ENCODE assay signal across 8 cellular contexts in the genomic region with DNA sequence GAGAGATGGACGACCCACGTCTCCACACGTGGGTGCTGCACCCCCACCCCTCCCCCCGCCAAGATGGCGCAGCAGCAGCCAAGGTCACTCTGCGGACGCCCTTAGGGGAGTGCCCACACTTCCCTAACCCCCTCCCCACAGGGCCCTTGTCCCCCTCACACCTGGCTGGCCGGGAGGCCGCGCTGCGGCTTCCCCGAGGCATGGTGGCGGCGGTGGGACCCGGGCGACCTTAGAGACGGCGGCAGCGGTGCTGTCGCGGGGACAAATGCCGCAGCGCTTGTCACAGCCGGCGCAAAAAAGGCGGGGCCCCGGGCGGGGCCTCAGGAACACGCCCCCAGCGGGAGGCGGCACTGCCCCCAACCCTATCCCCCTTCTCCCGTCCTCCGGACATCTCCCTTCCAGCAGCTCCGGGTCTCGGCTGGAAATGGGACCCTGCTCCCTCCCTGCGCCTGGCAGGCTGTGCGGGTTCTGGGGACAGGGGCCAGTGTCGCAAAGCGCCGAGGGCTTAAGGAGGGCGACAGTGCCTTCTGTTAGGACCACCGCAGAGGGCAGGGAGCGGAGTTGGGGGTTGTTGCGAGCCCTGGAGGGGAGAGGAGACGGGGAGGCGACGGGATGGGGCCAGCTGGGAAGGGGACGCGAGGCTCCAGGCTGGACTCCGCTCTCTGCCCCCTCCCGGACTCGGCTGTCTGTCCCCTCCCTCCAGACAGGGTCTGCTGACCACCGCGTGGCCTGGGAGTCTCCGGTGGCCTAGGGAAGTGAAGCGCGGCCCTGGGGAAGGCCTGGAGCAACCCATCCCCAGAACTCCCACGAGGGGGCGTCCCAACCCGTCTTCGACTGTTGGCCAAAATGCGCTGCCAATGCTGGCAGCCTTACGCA. TPM values are rescaled to one million over a fixed set of nuclear protein-coding genes. Genes with fewer than 3 reads are reported as not detected.
A peak's percentile ranks its signal among the peaks of the same experiment; 100 is the strongest.
DNase-seq lines count a peak whose midpoint lies in the region; ATAC-seq and TF ChIP-seq lines count a peak whose summit lies in the region.

A gene (minus strand): TSS at position 300 of the 876 bp plus-strand sequence. CDS start 98 bp downstream, at position 202.

- peak; percentile 89 for DNase-seq in NCI-H69 (lab: John Stamatoyannopoulos, UW)
- DNase-seq in activated CD4-positive, alpha-beta T cell treated with anti-CD3 and anti-CD28 coated beads, Interleukin-2, amount 50 U/mL, for 48 hours, result peak; percentile 78 to 86
- DNase-seq in ecto neural progenitor cell (ENCODE audit: low spot score), result peak; percentile 92
- DNase-seq in lung (ENCODE audit: low spot score), result peak; percentile 81
- DNase-seq in stimulated activated CD4-positive, alpha-beta T cell treated with anti-CD3 and anti-CD28 coated beads, TNF-alpha, amount 100 ng/mL, for 1 hour (ENCODE audit: low read depth in 3 of 3, low spot score in 1 of 3), result peak in 2 of 3 donors; percentile 50 to 70

- no peaks in the 10 kb centered on the region for H3K27me3 ChIP-seq in lung (ENCODE audit: control insufficient read depth, insufficient read depth)

- H3K27ac ChIP-seq in lung (ENCODE audit: low read depth in 1 of 2, low read length in 1 of 2), result peak within 1 kb of the TSS; percentile 78 to 89

- WGBS in lung, 2 donors, result 0 to 1% methylated on average over 62 to 63 of the region's 63 CpGs

- no peaks in the 10 kb centered on the region for H3K9me3 ChIP-seq in ES-I3 (ENCODE audit: control insufficient read depth, insufficient read depth, low read length)
- H3K9me3 ChIP-seq in lung (ENCODE audit: control insufficient read depth in 2 of 2, insufficient read depth in 1 of 2, low read length in 1 of 2), result no peaks in the 10 kb centered on the region

- H3K4me3 ChIP-seq in lung, result peak within 1 kb of the TSS; percentile 65

- peaks cover 6% of the 10 kb centered on the region for H3K36me3 ChIP-seq in ES-I3 (ENCODE audit: insufficient read depth, low read length)
- peaks cover 0 to 3% of the 10 kb centered on the region in 2 donors for H3K36me3 ChIP-seq in lung (ENCODE audit: control insufficient read depth in 2 of 2, insufficient read depth in 2 of 2, low read length in 2 of 2)

- peak within 1 kb of the TSS; percentile 83 for H3K9ac ChIP-seq in ES-I3 (ENCODE audit: low read depth, low read length)

- ATAC-seq in HG02852 (IDR thresholded peaks at IDR 0.05; ENCODE audit: unreplicated experiment) (peak; percentile 41), lung (ENCODE audit: insufficient read depth, low FRiP score) (peak; percentile 81), HG02970 (IDR thresholded peaks at IDR 0.05; ENCODE audit: low FRiP score, unreplicated experiment) (no peak)

- TF ChIP-seq CTCF in lung (IDR thresholded peaks at IDR 0.05; ENCODE audit: control extremely low read depth, extremely low read depth), result peak; percentile 36

- H3K4me1 ChIP-seq in ES-I3 (ENCODE audit: insufficient read depth, low read length), result peaks cover 7% of the 10 kb centered on the region; the same call in 1 of the 2 replicates
- peaks cover 0 to 12% of the 10 kb centered on the region in 2 donors for H3K4me1 ChIP-seq in lung (ENCODE audit: control insufficient read depth in 2 of 2, insufficient read depth in 2 of 2, low read length in 2 of 2)

RNA-seq across cellular contexts. Expression of the gene that starts here (rescaled TPM):
- 100 to 1,000 TPM in 1 of 2 donors, 10 to 100 TPM in 1; 16.6 to 128 TPM for total RNA-seq in lung
- 100 to 1,000 TPM in 1 of 2 donors, 10 to 100 TPM in 1; 37.2 to 174 TPM for polyA plus RNA-seq in lung
